ENCODE assay signal across 8 cellular contexts in genomic region chr18:49510393-49511115, GRCh38. TPM values are rescaled to one million over a fixed set of nuclear protein-coding genes. Genes with fewer than 3 reads are reported as not detected.
DNase-seq lines count a peak whose midpoint lies in the region; ATAC-seq and TF ChIP-seq lines count a peak whose summit lies in the region.

No MANE protein-coding gene starts in this region.

- no peaks in the 10 kb centered on the region for H3K4me1 ChIP-seq in effector memory CD4-positive, alpha-beta T cell (ENCODE audit: control insufficient read depth, insufficient read depth, low read length, poor library complexity, severe bottlenecking)

- H3K9me3 ChIP-seq in effector memory CD4-positive, alpha-beta T cell (ENCODE audit: control insufficient read depth, low read length): no peaks in the 10 kb centered on the region

- H3K27me3 ChIP-seq in H7 (ENCODE audit: control insufficient read depth, insufficient read depth, low read length): no peaks in the 10 kb centered on the region
- H3K27me3 ChIP-seq in effector memory CD4-positive, alpha-beta T cell (replicated peaks; ENCODE audit: control insufficient read depth, insufficient read depth, low read length, poor library complexity, severe bottlenecking): no peaks in the 10 kb centered on the region

- no peaks in the 10 kb centered on the region for H3K36me3 ChIP-seq in H7 (replicated peaks; ENCODE audit: control insufficient read depth, insufficient read depth, low read length)
- no peaks in the 10 kb centered on the region for H3K36me3 ChIP-seq in effector memory CD4-positive, alpha-beta T cell (ENCODE audit: control insufficient read depth, insufficient read depth, low read length)

- H3K27ac ChIP-seq in effector memory CD4-positive, alpha-beta T cell (ENCODE audit: insufficient read depth, low read length, poor library complexity, severe bottlenecking): no peak overlapping the region

- H3K4me3 ChIP-seq in AG10803 (ENCODE audit: low read length) (no peak overlapping the region), H7 (ENCODE audit: insufficient read depth, low read depth, low read length) (no peak overlapping the region)
- no peak overlapping the region for H3K4me3 ChIP-seq in effector memory CD4-positive, alpha-beta T cell (ENCODE audit: insufficient read depth, low read depth, low read length, poor library complexity, severe bottlenecking)

- peak; percentile 92 for TF ChIP-seq CTCF in AG10803 (conservative IDR thresholded peaks at IDR 0.05; ENCODE audit: low read length)

- peak; percentile 50 for DNase-seq in AG10803 (ENCODE audit: low read depth)
- DNase-seq in H7: peak; percentile 37
- DNase-seq in NCI-H524 (lab: John Stamatoyannopoulos, UW): peak; percentile 38 to 83
- peak; percentile 23 to 44 for DNase-seq in activated CD4-positive, alpha-beta T cell treated with anti-CD3 and anti-CD28 coated beads, Interleukin-2, amount 50 U/mL, for 24 hours (ENCODE audit: low read depth in 1 of 2, low spot score in 1 of 2)
- DNase-seq in effector memory CD4-positive, alpha-beta T cell: peak; percentile 18 to 34 (median 20)
- peak; percentile 60 for DNase-seq in myocyte (ENCODE audit: low read depth)
- peak; percentile 80 for DNase-seq in superior temporal gyrus (ENCODE audit: extremely low spot score)

- ATAC-seq in GM21390 (IDR thresholded peaks at IDR 0.05; ENCODE audit: unreplicated experiment): no peak

RNA-seq across cellular contexts. Expression of gene RPL17, which starts 18.3 kb away (rescaled TPM):
- total RNA-seq in H7 (2014; rRNA removed; shearing (Covaris generic)): 2,373 and 3,387 TPM in 2 replicates
- total RNA-seq in myocyte: 1,487 and 1,550 TPM in 2 replicates
- polyA plus RNA-seq in myocyte (2012): 1,378 TPM

RNA-seq across cellular contexts. Expression of gene C18orf32, which starts 23.5 kb away (rescaled TPM):
- 21.0 and 28.9 TPM in 2 replicates for total RNA-seq in H7 (2014; rRNA removed; shearing (Covaris generic))
- total RNA-seq in myocyte: 45.0 and 59.5 TPM in 2 replicates
- 57.3 TPM for polyA plus RNA-seq in myocyte (2012)

RNA-seq across cellular contexts. Expression of gene DYM, which starts 50.1 kb away (rescaled TPM):
- total RNA-seq in H7 (2014; rRNA removed; shearing (Covaris generic)): 62.5 and 66.6 TPM in 2 replicates
- total RNA-seq in myocyte: 30.2 and 36.5 TPM in 2 replicates
- 31.3 TPM for polyA plus RNA-seq in myocyte (2012)

RNA-seq across cellular contexts. Expression of gene LIPG, which starts 51.3 kb away (rescaled TPM):
- 5.5 and 7.2 TPM in 2 replicates for total RNA-seq in H7 (2014; rRNA removed; shearing (Covaris generic))
- total RNA-seq in myocyte: 3.0 TPM in 2 replicates
- polyA plus RNA-seq in myocyte (2012): 0.20 TPM

Comparison
In these comparisons a context has a peak if more than half of its experiments do, and no peak if none do; other contexts are left out.
1. DNase-seq: peak in every context shown above with its lines; median percentile 80 in superior temporal gyrus; 60 in NCI-H524; 60 in myocyte; 50 in AG10803; 37 in H7; 34 in activated CD4-positive, alpha-beta T cell treated with anti-CD3 and anti-CD28 coated beads, Interleukin-2, amount 50 U/mL, for 24 hours; 20 in effector memory CD4-positive, alpha-beta T cell.